ENCODE assay signal across 10 cellular contexts in the genomic region with DNA sequence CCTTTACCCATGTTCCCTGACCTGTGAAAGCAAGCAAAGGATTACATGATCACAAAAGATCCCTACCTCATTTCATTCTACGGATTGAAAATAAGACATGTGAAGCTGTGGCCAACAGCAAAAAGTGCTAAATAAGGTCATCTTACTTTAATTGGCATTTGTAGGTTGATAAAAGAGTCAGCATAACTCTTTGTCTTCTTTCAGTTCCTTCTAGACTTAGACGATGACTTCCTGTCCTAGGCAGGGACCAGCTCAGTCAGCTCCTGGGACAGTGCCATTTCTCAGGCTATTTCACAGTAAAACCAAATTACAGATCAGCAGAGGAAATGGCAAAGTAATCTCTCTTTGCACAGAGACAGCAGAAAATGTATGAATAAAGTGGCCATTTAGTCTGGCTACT.
DNase-seq lines count a peak whose midpoint lies in the region; ATAC-seq and TF ChIP-seq lines count a peak whose summit lies in the region.
"Had no signal": no experiment of that assay in that cellular context is flagged by ENCODE, and none has a peak within 500 bp of the region (broad histone marks: within the 10 kb centered on the region; RNA-seq: fewer than 3 reads in every experiment).

No MANE protein-coding gene starts in this region.

- H3K9me3 ChIP-seq in PC-3 (ENCODE audit: low read length), result no peaks in the 10 kb centered on the region
- H3K9me3 ChIP-seq in MG63, result no peaks in the 10 kb centered on the region
- H3K9me3 ChIP-seq: mucosa of descending colon had no signal

- no peak overlapping the region for H3K9ac ChIP-seq in PC-3 (ENCODE audit: low read length)

- DNase-seq in PC-3, result no peak
- no peak for DNase-seq in neural crest cell (ENCODE audit: low read depth, low spot score)
- no peak for DNase-seq in activated naive CD4-positive, alpha-beta T cell treated with anti-CD3 and anti-CD28 coated beads, Interleukin-2, amount 50 U/mL, for 16 hours
- DNase-seq in stimulated activated CD4-positive, alpha-beta T cell treated with anti-CD3 and anti-CD28 coated beads, Interleukin-15, amount 100 ng/mL, for 24 hours, result no peak
- DNase-seq in MG63, result no peak
- DNase-seq in occipital lobe (lab: John Stamatoyannopoulos, UW), result no peak

- peak overlapping the region; percentile 10 for H3K4me3 Mint-ChIP-seq in neural crest cell
- H3K4me3 Mint-ChIP-seq: central memory CD8-positive, alpha-beta T cell had no signal

- H3K9me2 ChIP-seq in PC-3 (replicated peaks; ENCODE audit: low read length), result no peaks in the 10 kb centered on the region

- no peak for TF ChIP-seq CTCF in PC-3 (conservative IDR thresholded peaks at IDR 0.05; ENCODE audit: low read depth, low read length)
- TF ChIP-seq CTCF in neural crest cell (conservative IDR thresholded peaks at IDR 0.05), result no peak

- CTCF ChIA-PET in PC-3 (lab: Charles Lee), result no interaction called here

- H3F3A ChIP-seq in PC-3 (ENCODE audit: low read length, unreplicated experiment), result no peaks in the 10 kb centered on the region

- POLR2A ChIA-PET in PC-3 (lab: Charles Lee; ENCODE audit: unreplicated experiment), result no interaction called here

- no peak overlapping the region for H3K27ac ChIP-seq in PC-3 (ENCODE audit: low read length)

- H3K27me3 Mint-ChIP-seq in neural crest cell (ENCODE audit: low read depth), result no peaks in the 10 kb centered on the region
- H3K27me3 Mint-ChIP-seq: central memory CD8-positive, alpha-beta T cell had no signal

- H3K4me2 ChIP-seq in PC-3 (ENCODE audit: low read length), result no peak overlapping the region

- peaks cover 5% of the 10 kb centered on the region; the same call in 1 of the 2 replicates for H3K4me1 ChIP-seq in PC-3 (ENCODE audit: insufficient read depth, low read length)

- ATAC-seq in GM18858 (IDR thresholded peaks at IDR 0.05; ENCODE audit: unreplicated experiment), result peak; percentile 95
- peak; percentile 60 for ATAC-seq in HG02840 (IDR thresholded peaks at IDR 0.05; ENCODE audit: low FRiP score, unreplicated experiment)
- ATAC-seq in PC-3, result no peak
- ATAC-seq: mucosa of descending colon had no signal

- no peaks in the 10 kb centered on the region for H3K79me2 ChIP-seq in PC-3 (ENCODE audit: low read length)

- peaks cover 26% of the 10 kb centered on the region for H3K4me1 Mint-ChIP-seq in neural crest cell
- H3K4me1 Mint-ChIP-seq: central memory CD8-positive, alpha-beta T cell had no signal

- no peaks in the 10 kb centered on the region for H3K27me3 ChIP-seq in PC-3 (ENCODE audit: low read length)
- H3K27me3 ChIP-seq in MG63, result no peaks in the 10 kb centered on the region

- H2AFZ ChIP-seq in PC-3 (ENCODE audit: low read length), result peak overlapping the region; percentile 16; the same call in 1 of the 2 replicates

- peak overlapping the region; percentile 98 for H3K27ac Mint-ChIP-seq in neural crest cell (ENCODE audit: unreplicated experiment)

- no peak overlapping the region for H3K4me3 ChIP-seq in PC-3 (ENCODE audit: low read length)
- no peak overlapping the region for H3K4me3 ChIP-seq in MG63
- H3K4me3 ChIP-seq: mucosa of descending colon had no signal

- peaks cover 3% of the 10 kb centered on the region for H3K9me3 Mint-ChIP-seq in neural crest cell
- H3K9me3 Mint-ChIP-seq: central memory CD8-positive, alpha-beta T cell had no signal

- H3K36me3 Mint-ChIP-seq in neural crest cell (ENCODE audit: low read depth), result no peaks in the 10 kb centered on the region

- no peaks in the 10 kb centered on the region for H4K20me1 ChIP-seq in PC-3 (ENCODE audit: low read length)

- H3K36me3 ChIP-seq in PC-3 (ENCODE audit: low read depth, low read length), result no peaks in the 10 kb centered on the region
- no peaks in the 10 kb centered on the region for H3K36me3 ChIP-seq in MG63

- BruUV-seq in PC-3 (replicated peaks; lab: Mats Ljungman, UMichigan), result no TSS peak

- intact Hi-C loops in PC-3 (cut with micrococcal nuclease), result no loop called here
